ENCODE assay signal across 1 cellular context in genomic region chr15:68281008-68281407, GRCh38.
TF ChIP-seq lines count a peak whose summit lies in the region.

No MANE protein-coding gene starts in this region.

TF ChIP-seq in K562, 482 proteins besides CTCF, POLR2A, EP300 and RAD21 (continued from another document):
- no peak for TF ChIP-seq ZBTB12 (CRISPR knock-in tag; IDR thresholded peaks at IDR 0.05)
- TF ChIP-seq ZNF277 (CRISPR knock-in tag; IDR thresholded peaks at IDR 0.05; ENCODE audit: borderline replicate concordance), result no peak
- 0 out of 2 replicates have a peak, but pooled peaks have one; percentile 7 for TF ChIP-seq ARID1B (IDR thresholded peaks at IDR 0.05)
- TF ChIP-seq EP400 (IDR thresholded peaks at IDR 0.05), result no peak
- TF ChIP-seq TAF9B (IDR thresholded peaks at IDR 0.05; ENCODE audit: partially characterized antibody), result peak; percentile 30
- TF ChIP-seq BHLHE40 (IDR thresholded peaks at IDR 0.05; ENCODE audit: low read length), result peak; percentile 62; the same call in 1 of the 2 replicates
- TF ChIP-seq CBFA2T3 (IDR thresholded peaks at IDR 0.05), result peak; percentile 30
- TF ChIP-seq ZNF551 (CRISPR knock-in tag; IDR thresholded peaks at IDR 0.05), result no peak
- TF ChIP-seq TCF3 (CRISPR knock-in tag; IDR thresholded peaks at IDR 0.05), result peak; percentile 17; the same call in 1 of the 2 replicates
- TF ChIP-seq PKNOX1 (IDR thresholded peaks at IDR 0.05), result no peak
- no peak for TF ChIP-seq ZFP1 (CRISPR knock-in tag; IDR thresholded peaks at IDR 0.05)
- TF ChIP-seq ZNF609 (CRISPR knock-in tag; IDR thresholded peaks at IDR 0.05; ENCODE audit: borderline replicate concordance), result no peak
- 0 out of 2 replicates have a peak, but pooled peaks have one; percentile 10 for TF ChIP-seq NR2C1 (IDR thresholded peaks at IDR 0.05)
- TF ChIP-seq NR2C1 (tag; IDR thresholded peaks at IDR 0.05), result no peak
- TF ChIP-seq MNT (conservative IDR thresholded peaks at IDR 0.05), result peak in 1 of 2 experiments; percentile 39; a peak in 1 of 4 replicates
- TF ChIP-seq CLOCK (CRISPR knock-in tag; IDR thresholded peaks at IDR 0.05; ENCODE audit: borderline replicate concordance), result no peak
- no peak for TF ChIP-seq ZBTB1 (CRISPR knock-in tag; IDR thresholded peaks at IDR 0.05; ENCODE audit: borderline replicate concordance, low read depth)
- no peak for TF ChIP-seq BCOR (IDR thresholded peaks at IDR 0.05)
